ENCODE assay signal across 8 cellular contexts in the genomic region with DNA sequence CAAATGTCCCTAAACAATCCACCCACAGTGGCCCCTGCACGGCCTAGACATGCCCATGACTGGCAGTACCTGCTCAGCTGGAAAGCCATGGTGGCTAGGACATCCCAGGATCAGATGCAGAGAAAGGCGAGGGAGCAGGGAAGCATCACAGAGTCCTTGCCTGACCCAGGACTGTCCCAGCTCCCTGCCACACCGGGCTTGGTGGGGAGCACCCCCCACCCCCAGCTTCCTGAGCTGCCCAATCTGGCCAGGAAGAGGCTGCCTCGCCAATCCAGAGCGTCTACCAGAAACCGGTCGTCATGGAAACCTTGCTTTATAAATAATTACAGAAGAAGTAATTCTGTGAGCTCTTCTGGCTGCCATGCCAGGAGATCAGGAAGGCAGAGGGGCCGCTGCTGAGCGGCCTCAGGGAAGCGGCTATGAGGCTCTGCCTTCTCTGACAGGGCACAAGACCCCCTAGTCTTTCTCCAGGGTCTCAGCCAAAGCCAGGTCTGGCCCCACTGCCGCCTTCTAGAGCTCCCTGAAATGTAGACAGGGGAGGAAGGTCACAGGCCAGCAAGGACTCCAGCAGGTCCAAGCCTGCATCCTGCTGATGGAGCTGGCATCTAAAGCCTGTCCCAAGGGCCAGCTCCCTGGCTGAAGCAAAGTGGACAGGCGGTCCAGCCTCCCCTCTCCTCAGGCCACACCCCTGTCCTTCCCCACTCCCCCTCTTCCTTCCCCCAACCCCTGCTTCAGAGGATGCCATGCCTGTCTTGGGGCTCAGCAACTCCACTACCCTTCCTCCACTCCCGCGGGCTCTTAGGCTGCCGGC. TPM values are rescaled to one million over a fixed set of nuclear protein-coding genes. Genes with fewer than 3 reads are reported as not detected.
A peak's percentile ranks its signal among the peaks of the same experiment; 100 is the strongest.
DNase-seq lines count a peak whose midpoint lies in the region; ATAC-seq lines count a peak whose summit lies in the region.

No MANE protein-coding gene starts in this region.

- peak; percentile 33 for ATAC-seq in GM21390 (IDR thresholded peaks at IDR 0.05; ENCODE audit: unreplicated experiment)

- WGBS in urinary bladder = 11% methylated on average over 15 of the region's 15 CpGs

- H3K27me3 Mint-ChIP-seq in T-helper 1 cell treated with Interleukin-12 subunit alpha and Interleukin-12 subunit beta and Interleukin-4 antibody, amounts not matched to agents 30 μg/mL and 1 μg/mL, for 36 hours (ENCODE audit: low read depth) = no peaks in the 10 kb centered on the region

- H3K4me1 Mint-ChIP-seq in T-helper 1 cell treated with Interleukin-12 subunit alpha and Interleukin-12 subunit beta and Interleukin-4 antibody, amounts not matched to agents 30 μg/mL and 1 μg/mL, for 36 hours (ENCODE audit: low read depth) = peaks cover 30% of the 10 kb centered on the region

- H4K20me1 ChIP-seq in BLaER1 treated with 17β-estradiol and CSF1 and Interleukin-3, amounts not matched to agents 10 nM and 100 nM = peaks cover 0 to 94% (median 12%) of the 10 kb centered on the region in 11 experiments; a peak in 11 of 22 replicates

- H3K4me2 ChIP-seq in BLaER1 treated with 17β-estradiol and CSF1 and Interleukin-3, amounts not matched to agents 10 nM and 100 nM = peak overlapping the region; percentile 89 to 99 (median 96)

- DNase-seq in dedifferentiated amniotic fluid mesenchymal stem cell (ENCODE audit: extremely low spot score) (peak; percentile 39), mucosa of gallbladder (ENCODE audit: low spot score) (peak; percentile 31), SHP77 treated with DMSO at 0.1 percent for 48 hours (lab: John Stamatoyannopoulos, UW) (no peak), inferior parietal cortex (ENCODE audit: extremely low spot score) (no peak)

- H3K27ac Mint-ChIP-seq in T-helper 1 cell treated with Interleukin-12 subunit alpha and Interleukin-12 subunit beta and Interleukin-4 antibody, amounts not matched to agents 30 μg/mL and 1 μg/mL, for 36 hours = peak overlapping the region; percentile 84

- H3K9me3 ChIP-seq in BLaER1 treated with 17β-estradiol and CSF1 and Interleukin-3, amounts not matched to agents 10 nM and 100 nM (replicated peaks in 1 of 11) = no peaks in the 10 kb centered on the region

- H3K9ac ChIP-seq in BLaER1 treated with 17β-estradiol and CSF1 and Interleukin-3, amounts not matched to agents 10 nM and 100 nM = peak overlapping the region; percentile 67 to 82 (median 77)

- H3K36me3 Mint-ChIP-seq in T-helper 1 cell treated with Interleukin-12 subunit alpha and Interleukin-12 subunit beta and Interleukin-4 antibody, amounts not matched to agents 30 μg/mL and 1 μg/mL, for 36 hours (ENCODE audit: low read depth) = peaks cover 2% of the 10 kb centered on the region

- H3K36me3 ChIP-seq in BLaER1 treated with 17β-estradiol and CSF1 and Interleukin-3, amounts not matched to agents 10 nM and 100 nM = no peaks in the 10 kb centered on the region
- H3K36me3 ChIP-seq in urinary bladder (ENCODE audit: insufficient read depth) = no peaks in the 10 kb centered on the region

- no peaks in the 10 kb centered on the region for H3K27me3 ChIP-seq in BLaER1 treated with 17β-estradiol and CSF1 and Interleukin-3, amounts not matched to agents 10 nM and 100 nM

- H3K4me3 Mint-ChIP-seq in T-helper 1 cell treated with Interleukin-12 subunit alpha and Interleukin-12 subunit beta and Interleukin-4 antibody, amounts not matched to agents 30 μg/mL and 1 μg/mL, for 36 hours = peak overlapping the region; percentile 56

- H3K27ac ChIP-seq in BLaER1 treated with 17β-estradiol and CSF1 and Interleukin-3, amounts not matched to agents 10 nM and 100 nM = peak overlapping the region; percentile 61 to 89 (median 85); a peak in 21 of 22 replicates
- peak overlapping the region; percentile 85 for H3K27ac ChIP-seq in urinary bladder (ENCODE audit: low read depth)

- H3K4me1 ChIP-seq in BLaER1 treated with 17β-estradiol and CSF1 and Interleukin-3, amounts not matched to agents 10 nM and 100 nM = peaks cover 40 to 62% (median 57%) of the 10 kb centered on the region in 10 experiments
- H3K4me1 ChIP-seq in urinary bladder (ENCODE audit: insufficient read depth) = peaks cover 5% of the 10 kb centered on the region

- H3K4me3 ChIP-seq in BLaER1 treated with 17β-estradiol and CSF1 and Interleukin-3, amounts not matched to agents 10 nM and 100 nM = peak overlapping the region in 8 of 10 experiments; percentile 29 to 56 (median 38); a peak in 12 of 20 replicates
- H3K4me3 ChIP-seq in urinary bladder (ENCODE audit: low read depth, low read length) = no peak overlapping the region

- no peaks in the 10 kb centered on the region for H3K9me3 Mint-ChIP-seq in T-helper 1 cell treated with Interleukin-12 subunit alpha and Interleukin-12 subunit beta and Interleukin-4 antibody, amounts not matched to agents 30 μg/mL and 1 μg/mL, for 36 hours

RNA-seq across cellular contexts. Expression of gene ACOT7, which starts 34.6 kb away (rescaled TPM):
- total RNA-seq in mucosa of gallbladder = 21.4 TPM
- 6.9 TPM for total RNA-seq in urinary bladder
- polyA plus RNA-seq in urinary bladder = 36.8 TPM

Comparison
In these comparisons a context has a peak if more than half of its experiments do, and no peak if none do; other contexts are left out.
1. DNase-seq: peak in dedifferentiated amniotic fluid mesenchymal stem cell (single experiment) and mucosa of gallbladder (single experiment); none in SHP77 treated with DMSO at 0.1 percent for 48 hours (single experiment) and inferior parietal cortex (single experiment).